17 cellular contexts compared by ENCODE assay signal in genomic region chr3:21542656-21543379, GRCh38.
DNase-seq lines count a peak whose midpoint lies in the region; ATAC-seq, FAIRE-seq and TF ChIP-seq lines count a peak whose summit lies in the region.
"Had no signal": no experiment of that assay in that cellular context is flagged by ENCODE, and none has a peak within 500 bp of the region (broad histone marks: within the 10 kb centered on the region; RNA-seq: fewer than 3 reads in every experiment).

No MANE protein-coding gene starts in this region.

- intact Hi-C loops in CD4-positive, alpha-beta memory T cell (cut with micrococcal nuclease), result no loop called here

- H3K27me3 ChIP-seq in HUES6 (ENCODE audit: control insufficient read depth, insufficient read depth, low read length), result no peaks in the 10 kb centered on the region
- H3K27me3 ChIP-seq in H1 (replicated peaks in 1 of 4; ENCODE audit: control insufficient read depth in 3 of 4, extremely low read depth in 1 of 4, insufficient read depth in 3 of 4, low read length in 3 of 4), result peaks cover 0 to 1% (median 0%) of the 10 kb centered on the region in 4 experiments; a peak in 1 of 7 replicates
- H3K27me3 ChIP-seq in neutrophil, result no peaks in the 10 kb centered on the region
- no peaks in the 10 kb centered on the region for H3K27me3 ChIP-seq in CD4-positive, alpha-beta memory T cell (ENCODE audit: insufficient read depth, low read length)
- H3K27me3 ChIP-seq: Peyer's patch had no signal

- 0 out of 2 replicates have a peak overlapping the region, but pooled peaks have one; percentile 6 for H2BK20ac ChIP-seq in H1 (ENCODE audit: low read length)

- peak overlapping the region; percentile 66; the same call in 1 of the 2 replicates for H2BK5ac ChIP-seq in H1 (ENCODE audit: low read depth, low read length)

- H3K4me3 Mint-ChIP-seq in CD4-positive, alpha-beta memory T cell, result peak overlapping the region in 1 of 8 donors; percentile 16

- H3K4me3 ChIP-seq in HUES6 (ENCODE audit: low read depth, low read length) (peak overlapping the region; percentile 55), H1 (ENCODE audit: extremely low read depth in 1 of 4, insufficient read depth in 2 of 4, low read depth in 3 of 4, low read length in 4 of 4) (peak overlapping the region in 2 of 4 experiments; percentile 26 to 38; a peak in 2 of 8 replicates), neutrophil (ENCODE audit: low read depth in 1 of 2, low read length in 1 of 2) (no peak overlapping the region)
- H3K4me3 ChIP-seq in CD4-positive, alpha-beta memory T cell (ENCODE audit: low read length in 2 of 2), result no peak overlapping the region
- H3K4me3 ChIP-seq: A549, Peyer's patch had no signal

- H2AFZ ChIP-seq in H1 (ENCODE audit: low read length), result no peak overlapping the region

- no peaks in the 10 kb centered on the region for H4K20me1 ChIP-seq in H1 (replicated peaks in 1 of 2; ENCODE audit: control insufficient read depth in 1 of 2, insufficient read depth in 2 of 2, low read length in 2 of 2)

- H3K36me3 ChIP-seq in HUES6 (ENCODE audit: control insufficient read depth, insufficient read depth, low read length) (no peaks in the 10 kb centered on the region), H1 (ENCODE audit: control insufficient read depth in 2 of 4, insufficient read depth in 4 of 4, low read length in 3 of 4) (no peaks in the 10 kb centered on the region), neutrophil (no peaks in the 10 kb centered on the region)
- H3K36me3 ChIP-seq in CD4-positive, alpha-beta memory T cell (ENCODE audit: insufficient read depth, low read length), result no peaks in the 10 kb centered on the region
- H3K36me3 ChIP-seq: Peyer's patch had no signal

- H2AK5ac ChIP-seq in H1 (ENCODE audit: low read depth, low read length), result no peak overlapping the region

- no peaks in the 10 kb centered on the region for H3K9me3 ChIP-seq in HUES6 (ENCODE audit: control insufficient read depth, insufficient read depth, low read depth, low read length)
- H3K9me3 ChIP-seq in H1 (ENCODE audit: insufficient read depth in 2 of 2, low read depth in 1 of 2, low read length in 1 of 2), result no peaks in the 10 kb centered on the region
- no peaks in the 10 kb centered on the region for H3K9me3 ChIP-seq in neutrophil
- H3K9me3 ChIP-seq in CD4-positive, alpha-beta memory T cell (ENCODE audit: control insufficient read depth in 1 of 2, low read length in 2 of 2), result no peaks in the 10 kb centered on the region
- H3K9me3 ChIP-seq: A549, Caco-2, Peyer's patch, SK-N-SH had no signal

- no peak overlapping the region for H3K4ac ChIP-seq in H1 (replicated peaks; ENCODE audit: insufficient read length, low read depth, low read length)

- no peaks in the 10 kb centered on the region for H3K4me1 Mint-ChIP-seq in CD4-positive, alpha-beta memory T cell

- H4K91ac ChIP-seq in H1 (replicated peaks; ENCODE audit: insufficient read length, low read length), result peak overlapping the region; percentile 65

- H2BK12ac ChIP-seq in H1 (ENCODE audit: low read depth, low read length), result peak overlapping the region; percentile 90; the same call in 1 of the 2 replicates

- CTCF ChIA-PET in H1 (lab: Charles Lee; ENCODE audit: partially characterized antibody), result interaction anchor here (0.8 kb wide), 1 partner anchor 27 kb away, joined by 3 read pairs; no protein-coding TSS in a partner anchor
- CTCF ChIA-PET in CD4-positive, alpha-beta memory T cell (lab: Charles Lee; ENCODE audit: partially characterized antibody), result interaction anchor here (0.7 kb wide), 1 partner anchor 788 kb away, joined by 3 read pairs; no protein-coding TSS in a partner anchor

- no peaks in the 10 kb centered on the region for H3K23me2 ChIP-seq in H1 (ENCODE audit: low read depth, low read length)

- TF ChIP-seq RAD21 in H1 (IDR thresholded peaks at IDR 0.05 in 1 of 2, conservative IDR thresholded peaks at IDR 0.05 in 1 of 2; ENCODE audit: low read depth in 2 of 2, low read length in 2 of 2), result no peak

- peak overlapping the region in 1 of 2 experiments; percentile 28; a peak in 3 of 4 replicates for H3K4me2 ChIP-seq in H1 (ENCODE audit: insufficient read depth in 1 of 2, low read depth in 2 of 2, low read length in 2 of 2)
- H3K4me2 ChIP-seq: A549, SK-N-SH had no signal

- DNase-seq in ELF-1 (ENCODE audit: low read depth, low spot score) (peak; percentile 65), H1 (ENCODE audit: low read depth in 1 of 2, low spot score in 2 of 2) (no peak), hypothalamus (lab: John Stamatoyannopoulos, UW) (no peak), SW480 (ENCODE audit: low spot score) (no peak)
- DNase-seq in CD4-positive, alpha-beta memory T cell, result no peak
- DNase-seq: Caco-2, MM.1S, NCI-H1105, NCI-H1694, NCI-H524, Peyer's patch, Right ventricle myocardium superior, SK-N-SH had no signal

- H3K79me2 ChIP-seq in H1 (ENCODE audit: control insufficient read depth in 1 of 2, insufficient read depth in 2 of 2, low read length in 2 of 2), result no peaks in the 10 kb centered on the region

- 86% methylated on average over 29 of the region's 29 CpGs; no CpG with 5 or more reads in 1 of the 2 experiments for WGBS in H1 (ENCODE audit: extremely low coverage in 1 of 2, insufficient coverage in 1 of 2, insufficient read length in 1 of 2, insufficient replicate concordance in 2 of 2, low coverage in 1 of 2, low lambda C conversion rate in 2 of 2, missing lambda C conversion rate in 1 of 2), 2 experiments

- H3K9me3 Mint-ChIP-seq in CD4-positive, alpha-beta memory T cell, result peaks cover 0 to 11% (median 3%) of the 10 kb centered on the region in 8 donors

- H4K5ac ChIP-seq in H1 (ENCODE audit: insufficient read length, low read depth, low read length), result no peak overlapping the region

- H3K14ac ChIP-seq in H1 (ENCODE audit: insufficient read length), result no peak overlapping the region

- ATAC-seq in GM21390 (IDR thresholded peaks at IDR 0.05; ENCODE audit: unreplicated experiment), result no peak
- ATAC-seq: A549 had no signal

- no peaks in the 10 kb centered on the region for H3K36me3 Mint-ChIP-seq in CD4-positive, alpha-beta memory T cell

- peak overlapping the region; percentile 51; the same call in 1 of the 2 replicates for H3K18ac ChIP-seq in H1 (ENCODE audit: extremely low read depth, low read length)

- H4K8ac ChIP-seq in H1 (ENCODE audit: extremely low read depth, insufficient read depth, low read length), result peak overlapping the region; percentile 82

- peak overlapping the region; percentile 29; the same call in 1 of the 2 replicates for H2BK15ac ChIP-seq in H1 (ENCODE audit: low read length)

- no peaks in the 10 kb centered on the region for H3K27me3 Mint-ChIP-seq in CD4-positive, alpha-beta memory T cell

- FAIRE-seq in H1 (lab: Jason Lieb, UNC), result no peak
- FAIRE-seq: A549 had no signal

- no peak for TF ChIP-seq POLR2A in H1 (IDR thresholded peaks at IDR 0.05; ENCODE audit: control extremely low read depth in 1 of 2, low read depth in 2 of 2, low read length in 2 of 2)

- no peak overlapping the region for H3K56ac ChIP-seq in H1 (replicated peaks; ENCODE audit: insufficient read length, low read depth, low read length)

- TF ChIP-seq CTCF in H1 (IDR thresholded peaks at IDR 0.05; ENCODE audit: control extremely low read depth in 1 of 3, insufficient read depth in 1 of 3, low read depth in 1 of 3, low read length in 3 of 3) (no peak), neutrophil (IDR thresholded peaks at IDR 0.05) (no peak)

- H3K27ac ChIP-seq in HUES6 (ENCODE audit: low read depth, low read length) (peak overlapping the region; percentile 92), H1 (ENCODE audit: low read depth, low read length) (no peak overlapping the region), neutrophil (peak overlapping the region; percentile 35)
- H3K27ac ChIP-seq in CD4-positive, alpha-beta memory T cell (ENCODE audit: low read depth, low read length), result no peak overlapping the region
- H3K27ac ChIP-seq: A549, Peyer's patch had no signal

- TF ChIP-seq EP300 in H1 (IDR thresholded peaks at IDR 0.05; ENCODE audit: borderline replicate concordance in 1 of 2, low read depth in 2 of 2, low read length in 2 of 2), result no peak

- H2BK120ac ChIP-seq in H1 (replicated peaks; ENCODE audit: low read depth, low read length), result no peak overlapping the region

- no peaks in the 10 kb centered on the region for H3K79me1 ChIP-seq in H1 (ENCODE audit: low read depth, low read length)

- H3K23ac ChIP-seq in H1 (ENCODE audit: insufficient read length), result no peak overlapping the region

- POLR2A ChIA-PET in H1 (lab: Charles Lee; ENCODE audit: partially characterized antibody), result interaction anchor here (0.9 to 1.0 kb wide), 3 partner anchors 17 to 58 kb away, joined by 3 read pairs; no protein-coding TSS in a partner anchor
- POLR2A ChIA-PET in CD4-positive, alpha-beta memory T cell (lab: Charles Lee; ENCODE audit: partially characterized antibody), result no interaction called here

- H3K4me1 ChIP-seq in HUES6 (ENCODE audit: control insufficient read depth, insufficient read depth, low read length) (peaks cover 18% of the 10 kb centered on the region; the same call in 1 of the 2 replicates), H1 (replicated peaks in 1 of 4; ENCODE audit: control insufficient read depth in 3 of 4, insufficient read depth in 4 of 4, low read length in 3 of 4) (peaks cover 0 to 8% (median 5%) of the 10 kb centered on the region in 4 experiments; a peak in 4 of 7 replicates), neutrophil (ENCODE audit: control insufficient read depth in 1 of 2, insufficient read depth in 1 of 2, low read depth in 1 of 2, low read length in 1 of 2) (no peaks in the 10 kb centered on the region)
- H3K4me1 ChIP-seq in CD4-positive, alpha-beta memory T cell (ENCODE audit: insufficient read depth, low read length), result no peaks in the 10 kb centered on the region
- H3K4me1 ChIP-seq: A549, Caco-2, Peyer's patch had no signal

- no peak overlapping the region for H3K27ac Mint-ChIP-seq in CD4-positive, alpha-beta memory T cell

- H3K9ac ChIP-seq in HUES6 (ENCODE audit: low read length) (peak overlapping the region; percentile 60), H1 (replicated peaks in 1 of 4; ENCODE audit: extremely low read depth in 1 of 4, low read depth in 3 of 4, low read length in 3 of 4) (no peak overlapping the region)
- H3K9ac ChIP-seq: SK-N-SH had no signal

TF ChIP-seq in H1, 55 proteins besides CTCF, POLR2A, EP300 and RAD21 (continues in another document):
- TF ChIP-seq KDM4A (IDR thresholded peaks at IDR 0.05; ENCODE audit: low read depth, low read length, severe bottlenecking), result no peak
- TF ChIP-seq JUND (IDR thresholded peaks at IDR 0.05; ENCODE audit: low read length), result no peak
- no peak for TF ChIP-seq SRF (IDR thresholded peaks at IDR 0.05; ENCODE audit: low read depth, low read length)
- no peak for TF ChIP-seq TCF12 (IDR thresholded peaks at IDR 0.05; ENCODE audit: low read depth, low read length)
- TF ChIP-seq SIX5 (IDR thresholded peaks at IDR 0.05; ENCODE audit: low read depth, low read length), result no peak
- no peak for TF ChIP-seq EGR1 (IDR thresholded peaks at IDR 0.05; ENCODE audit: borderline replicate concordance, low read depth, low read length)
- TF ChIP-seq EZH2 (IDR thresholded peaks at IDR 0.05; ENCODE audit: low read depth, low read length, severe bottlenecking), result no peak
- TF ChIP-seq POLR2AphosphoS5 (IDR thresholded peaks at IDR 0.05; ENCODE audit: low read depth, low read length), result no peak
- no peak for TF ChIP-seq HDAC2 (IDR thresholded peaks at IDR 0.05; ENCODE audit: borderline replicate concordance in 1 of 2, low read depth in 2 of 2, low read length in 2 of 2)
- no peak for TF ChIP-seq JUN (IDR thresholded peaks at IDR 0.05; ENCODE audit: low read depth, low read length)

Comparison
In these comparisons a context has a peak if more than half of its experiments do, and no peak if none do; other contexts are left out.
1. H3K27ac ChIP-seq: peak in HUES6 (single experiment) and neutrophil (single experiment); none in H1 (single experiment) and CD4-positive, alpha-beta memory T cell (single experiment).